ENCODE assay signal across 8 cellular contexts in the genomic region with DNA sequence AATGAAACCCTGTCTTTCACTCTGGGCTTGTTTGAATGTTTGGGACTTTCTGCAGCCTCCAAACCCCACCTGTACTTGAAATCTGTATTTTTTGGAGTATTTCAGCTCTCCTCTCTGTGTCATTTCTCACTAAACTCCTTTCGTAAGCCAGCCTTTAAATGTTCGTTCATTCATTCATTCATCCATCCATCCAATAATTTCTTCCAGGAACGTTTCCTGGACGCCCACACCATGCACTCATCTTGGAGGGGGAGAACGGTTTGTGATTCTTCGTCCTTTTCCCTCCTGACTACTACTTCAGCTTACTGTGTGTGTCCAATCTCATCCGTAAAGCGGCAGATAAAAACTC. TPM values are rescaled to one million over a fixed set of nuclear protein-coding genes. Genes with fewer than 3 reads are reported as not detected.
DNase-seq lines count a peak whose midpoint lies in the region; ATAC-seq lines count a peak whose summit lies in the region.

No MANE protein-coding gene starts in this region.

- POLR2A ChIA-PET in activated CD4-positive, alpha-beta T cell treated with anti-CD3 and anti-CD28 coated beads for 36 hours (lab: Charles Lee) = interaction anchor here (1.4 kb wide), 1 partner anchor 9 kb away, joined by 3 read pairs; no protein-coding TSS in a partner anchor

- H3K36me3 Mint-ChIP-seq in activated CD4-positive, alpha-beta T cell treated with anti-CD3 and anti-CD28 coated beads for 36 hours (ENCODE audit: low read depth) = no peaks in the 10 kb centered on the region
- peaks cover 3% of the 10 kb centered on the region for H3K36me3 Mint-ChIP-seq in T-helper 17 cell (ENCODE audit: low read depth)

- H3K27me3 Mint-ChIP-seq in activated CD4-positive, alpha-beta T cell treated with anti-CD3 and anti-CD28 coated beads for 36 hours = no peaks in the 10 kb centered on the region
- H3K27me3 Mint-ChIP-seq in T-helper 17 cell = peaks cover 16% of the 10 kb centered on the region

- ATAC-seq in activated CD4-positive, alpha-beta T cell treated with anti-CD3 and anti-CD28 coated beads for 36 hours = peak; percentile 0
- ATAC-seq in T-helper 17 cell = no peak

- H3K27ac ChIP-seq in iPS-18a (ENCODE audit: low read length) (no peak overlapping the region), stomach smooth muscle (ENCODE audit: low read length) (no peak overlapping the region)

- H3K9me3 Mint-ChIP-seq in activated CD4-positive, alpha-beta T cell treated with anti-CD3 and anti-CD28 coated beads for 36 hours (ENCODE audit: low read depth) = no peaks in the 10 kb centered on the region

- peaks cover 37% of the 10 kb centered on the region for H3K4me1 Mint-ChIP-seq in activated CD4-positive, alpha-beta T cell treated with anti-CD3 and anti-CD28 coated beads for 36 hours
- H3K4me1 Mint-ChIP-seq in T-helper 17 cell = peaks cover 38% of the 10 kb centered on the region

- peak overlapping the region; percentile 83 for H3K4me3 Mint-ChIP-seq in activated CD4-positive, alpha-beta T cell treated with anti-CD3 and anti-CD28 coated beads for 36 hours
- H3K4me3 Mint-ChIP-seq in T-helper 17 cell = peak overlapping the region; percentile 92

- DNase-seq in activated CD4-positive, alpha-beta T cell treated with anti-CD3 and anti-CD28 coated beads for 36 hours = no peak
- DNase-seq in activated CD4-positive, alpha-beta T cell treated with anti-CD3 and anti-CD28 coated beads, Interleukin-2, amount 50 U/mL, for 48 hours = no peak
- DNase-seq in T-helper 17 cell (no peak), COLO668 (lab: John Stamatoyannopoulos, UW; ENCODE audit: unreplicated experiment) (no peak), HuH-7 (ENCODE audit: low spot score) (no peak), medulla oblongata (ENCODE audit: extremely low spot score) (no peak)

- CTCF ChIA-PET in activated CD4-positive, alpha-beta T cell treated with anti-CD3 and anti-CD28 coated beads for 36 hours (lab: Charles Lee) = interaction anchor here (0.6 kb wide), 1 partner anchor 27 kb away, joined by 3 read pairs; no protein-coding TSS in a partner anchor

- H3K9ac ChIP-seq in iPS-18a (ENCODE audit: low read length) (no peak overlapping the region), stomach smooth muscle (ENCODE audit: low read length in 2 of 2) (peak overlapping the region in 1 of 2 donors; percentile 48)

- H3K4me1 ChIP-seq in iPS-18a (ENCODE audit: control insufficient read depth, low read depth, low read length) (peaks cover 18% of the 10 kb centered on the region), stomach smooth muscle (ENCODE audit: control insufficient read depth, insufficient read depth, low read length) (peaks cover 7% of the 10 kb centered on the region)

- H3K36me3 ChIP-seq in iPS-18a (ENCODE audit: control insufficient read depth, low read depth, low read length) = no peaks in the 10 kb centered on the region
- no peaks in the 10 kb centered on the region for H3K36me3 ChIP-seq in stomach smooth muscle (ENCODE audit: control insufficient read depth in 2 of 2, insufficient read depth in 2 of 2, low read length in 2 of 2)

- H3K9me3 ChIP-seq in T-helper 17 cell (ENCODE audit: control insufficient read depth, low read length, poor library complexity, severe bottlenecking) (no peaks in the 10 kb centered on the region), iPS-18a (ENCODE audit: control insufficient read depth, low read depth, low read length) (no peaks in the 10 kb centered on the region), stomach smooth muscle (ENCODE audit: control insufficient read depth in 2 of 2, low read length in 2 of 2) (no peaks in the 10 kb centered on the region)

- H3K27ac Mint-ChIP-seq in activated CD4-positive, alpha-beta T cell treated with anti-CD3 and anti-CD28 coated beads for 36 hours = peak overlapping the region; percentile 39
- peak overlapping the region; percentile 84 for H3K27ac Mint-ChIP-seq in T-helper 17 cell

- intact Hi-C loops in activated CD4-positive, alpha-beta T cell treated with anti-CD3 and anti-CD28 coated beads for 36 hours (cut with DNase I, micrococcal nuclease) = loop anchor here (1.0 to 10.0 kb wide), 6 partner anchors 65 to 1160 kb away; a partner anchor contains a TSS

- H3K4me3 ChIP-seq in iPS-18a (ENCODE audit: low read length) = peak overlapping the region; percentile 41
- peak overlapping the region; percentile 73 for H3K4me3 ChIP-seq in stomach smooth muscle (ENCODE audit: low read length in 2 of 2)

- H3K27me3 ChIP-seq in iPS-18a (ENCODE audit: control insufficient read depth, insufficient read depth, low read length) (peaks cover 11% of the 10 kb centered on the region), stomach smooth muscle (ENCODE audit: control insufficient read depth in 1 of 2, insufficient read depth in 2 of 2, low read length in 2 of 2) (no peaks in the 10 kb centered on the region)

RNA-seq across cellular contexts. Expression of a gene that starts 0.6 kb away (rescaled TPM):
- 1 to 10 TPM; 4.9 to 5.2 TPM for total RNA-seq in activated CD4-positive, alpha-beta T cell treated with anti-CD3 and anti-CD28 coated beads for 36 hours
- total RNA-seq in T-helper 17 cell = 10 to 100 TPM in 1 of 2 donors, 1 to 10 TPM in 1; 9.8 to 12.3 TPM
